In the genomic region with DNA sequence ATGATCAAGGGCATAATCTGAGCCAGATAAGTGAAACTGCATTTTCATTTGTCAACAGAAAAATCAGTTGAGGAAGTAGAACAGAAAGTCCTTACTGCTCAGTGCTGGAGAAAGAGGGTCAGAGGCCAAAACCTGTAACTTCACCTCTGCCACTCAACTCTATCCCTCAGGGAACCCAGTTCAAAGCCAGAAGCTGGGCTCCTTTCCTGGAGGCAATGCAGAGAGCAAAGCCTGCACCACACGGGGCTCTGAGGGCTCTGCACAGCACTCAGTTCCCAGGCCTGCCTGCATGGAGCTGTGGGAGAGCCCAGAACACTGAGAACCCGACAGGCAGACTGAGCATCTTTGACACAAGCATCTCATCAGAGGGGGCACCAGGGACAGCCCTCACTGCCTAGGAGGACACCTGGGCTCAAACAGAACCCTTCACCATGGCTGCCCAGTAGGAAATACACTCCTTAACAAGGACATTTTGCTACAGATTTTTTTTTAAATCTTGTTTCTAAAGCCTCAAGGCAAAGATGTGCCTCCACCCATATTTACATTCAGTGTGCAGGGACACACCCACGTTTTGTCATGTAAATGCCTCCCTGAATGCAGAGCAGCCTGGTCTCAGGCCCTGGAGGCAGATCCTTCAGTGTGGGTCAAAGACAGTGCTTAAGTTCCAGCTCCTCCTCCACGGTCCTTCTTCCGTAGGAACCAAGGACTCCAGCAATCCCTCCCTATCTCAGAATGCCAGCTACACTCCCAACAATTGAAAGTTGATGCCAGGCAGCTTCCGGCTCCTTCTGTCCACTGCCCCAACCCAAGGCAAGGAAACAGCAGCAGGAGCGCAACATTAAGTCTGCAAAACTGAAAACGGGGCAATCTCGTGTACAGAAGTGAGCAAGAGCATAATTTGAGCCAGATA, we compare ENCODE assay signal across 1 cellular context.
TF ChIP-seq lines count a peak whose summit lies in the region.

No MANE protein-coding gene starts in this region.

TF ChIP-seq in HepG2, 621 proteins besides CTCF, POLR2A, EP300 and RAD21:
- TF ChIP-seq PHF5A (CRISPR knock-in tag; IDR thresholded peaks at IDR 0.05; ENCODE audit: low read depth, unreplicated experiment) = no peak
- TF ChIP-seq HDAC2 (CRISPR knock-in tag; IDR thresholded peaks at IDR 0.05) = no peak
- TF ChIP-seq CREB1 (IDR thresholded peaks at IDR 0.05) = no peak
- TF ChIP-seq CREB1 (CRISPR knock-in tag; IDR thresholded peaks at IDR 0.05) = no peak
- no peak for TF ChIP-seq DR1 (CRISPR knock-in tag; IDR thresholded peaks at IDR 0.05)
- TF ChIP-seq, protein P1, sequence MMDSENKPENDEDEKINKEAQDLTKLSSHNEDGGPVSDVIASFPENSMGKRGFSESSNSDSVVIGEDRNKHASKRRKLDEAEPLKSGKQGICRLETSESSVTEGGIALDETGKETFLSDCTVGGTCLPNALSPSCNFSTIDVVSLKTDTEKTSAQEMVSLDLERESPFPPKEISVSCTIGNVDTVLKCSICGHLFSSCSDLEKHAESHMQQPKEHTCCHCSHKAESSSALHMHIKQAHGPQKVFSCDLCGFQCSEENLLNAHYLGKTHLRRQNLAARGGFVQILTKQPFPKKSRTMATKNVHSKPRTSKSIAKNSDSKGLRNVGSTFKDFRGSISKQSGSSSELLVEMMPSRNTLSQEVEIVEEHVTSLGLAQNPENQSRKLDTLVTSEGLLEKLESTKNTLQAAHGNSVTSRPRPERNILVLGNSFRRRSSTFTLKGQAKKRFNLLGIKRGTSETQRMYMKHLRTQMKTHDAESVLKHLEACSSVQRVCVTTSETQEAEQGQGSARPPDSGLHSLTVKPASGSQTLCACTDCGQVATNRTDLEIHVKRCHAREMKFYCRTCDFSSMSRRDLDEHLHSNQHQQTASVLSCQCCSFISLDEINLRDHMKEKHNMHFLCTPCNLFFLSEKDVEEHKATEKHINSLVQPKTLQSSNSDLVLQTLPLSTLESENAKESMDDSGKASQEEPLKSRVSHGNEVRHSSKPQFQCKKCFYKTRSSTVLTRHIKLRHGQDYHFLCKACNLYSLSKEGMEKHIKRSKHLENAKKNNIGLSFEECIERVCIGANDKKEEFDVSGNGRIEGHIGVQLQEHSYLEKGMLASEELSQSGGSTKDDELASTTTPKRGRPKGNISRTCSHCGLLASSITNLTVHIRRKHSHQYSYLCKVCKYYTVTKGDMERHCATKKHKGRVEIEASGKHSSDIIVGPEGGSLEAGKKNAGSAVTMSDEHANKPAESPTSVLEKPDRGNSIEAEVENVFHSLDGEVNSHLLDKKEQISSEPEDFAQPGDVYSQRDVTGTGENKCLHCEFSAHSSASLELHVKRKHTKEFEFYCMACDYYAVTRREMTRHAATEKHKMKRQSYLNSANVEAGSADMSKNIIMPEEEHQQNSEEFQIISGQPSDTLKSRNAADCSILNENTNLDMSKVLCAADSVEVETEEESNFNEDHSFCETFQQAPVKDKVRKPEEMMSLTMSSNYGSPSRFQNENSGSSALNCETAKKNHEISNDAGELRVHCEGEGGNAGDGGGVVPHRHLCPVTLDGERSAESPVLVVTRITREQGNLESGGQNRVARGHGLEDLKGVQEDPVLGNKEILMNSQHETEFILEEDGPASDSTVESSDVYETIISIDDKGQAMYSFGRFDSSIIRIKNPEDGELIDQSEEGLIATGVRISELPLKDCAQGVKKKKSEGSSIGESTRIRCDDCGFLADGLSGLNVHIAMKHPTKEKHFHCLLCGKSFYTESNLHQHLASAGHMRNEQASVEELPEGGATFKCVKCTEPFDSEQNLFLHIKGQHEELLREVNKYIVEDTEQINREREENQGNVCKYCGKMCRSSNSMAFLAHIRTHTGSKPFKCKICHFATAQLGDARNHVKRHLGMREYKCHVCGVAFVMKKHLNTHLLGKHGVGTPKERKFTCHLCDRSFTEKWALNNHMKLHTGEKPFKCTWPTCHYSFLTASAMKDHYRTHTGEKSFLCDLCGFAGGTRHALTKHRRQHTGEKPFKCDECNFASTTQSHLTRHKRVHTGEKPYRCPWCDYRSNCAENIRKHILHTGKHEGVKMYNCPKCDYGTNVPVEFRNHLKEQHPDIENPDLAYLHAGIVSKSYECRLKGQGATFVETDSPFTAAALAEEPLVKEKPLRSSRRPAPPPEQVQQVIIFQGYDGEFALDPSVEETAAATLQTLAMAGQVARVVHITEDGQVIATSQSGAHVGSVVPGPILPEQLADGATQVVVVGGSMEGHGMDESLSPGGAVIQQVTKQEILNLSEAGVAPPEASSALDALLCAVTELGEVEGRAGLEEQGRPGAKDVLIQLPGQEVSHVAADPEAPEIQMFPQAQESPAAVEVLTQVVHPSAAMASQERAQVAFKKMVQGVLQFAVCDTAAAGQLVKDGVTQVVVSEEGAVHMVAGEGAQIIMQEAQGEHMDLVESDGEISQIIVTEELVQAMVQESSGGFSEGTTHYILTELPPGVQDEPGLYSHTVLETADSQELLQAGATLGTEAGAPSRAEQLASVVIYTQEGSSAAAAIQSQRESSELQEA (CRISPR knock-in tag; IDR thresholded peaks at IDR 0.05; ENCODE audit: not compliant biosample characterization) = no peak
- TF ChIP-seq MAFK (conservative IDR thresholded peaks at IDR 0.05 in 1 of 2, IDR thresholded peaks at IDR 0.05 in 1 of 2; ENCODE audit: low read length in 2 of 2) = peak in 1 of 2 experiments; percentile 78; a peak in 1 of 4 replicates
- 0 out of 2 replicates have a peak, but pooled peaks have one; percentile 64 for TF ChIP-seq ZNF598 (CRISPR knock-in tag; IDR thresholded peaks at IDR 0.05; ENCODE audit: borderline replicate concordance)
- no peak for TF ChIP-seq ZNF83 (CRISPR knock-in tag; IDR thresholded peaks at IDR 0.05; ENCODE audit: borderline replicate concordance)
- TF ChIP-seq PHF8 (CRISPR knock-in tag; IDR thresholded peaks at IDR 0.05) = no peak
- peak; percentile 35; the same call in 1 of the 2 replicates for TF ChIP-seq ZNF501 (CRISPR knock-in tag; IDR thresholded peaks at IDR 0.05)
- TF ChIP-seq MYPOP (CRISPR knock-in tag; IDR thresholded peaks at IDR 0.05) = no peak
- TF ChIP-seq FOXM1 (CRISPR knock-in tag; IDR thresholded peaks at IDR 0.05) = no peak
- TF ChIP-seq POLR2AphosphoS5 (IDR thresholded peaks at IDR 0.05; ENCODE audit: low read depth, low read length) = peak; percentile 23; the same call in 1 of the 2 replicates
- TF ChIP-seq RXRB (CRISPR knock-in tag; IDR thresholded peaks at IDR 0.05; ENCODE audit: borderline replicate concordance) = no peak
TF ChIP-seq in HepG2: peak in this region for 4.
